In genomic region chrX:13304052-13304451, GRCh38 we compare ENCODE assay signal across 27 cellular contexts. TPM values are rescaled to one million over a fixed set of nuclear protein-coding genes. Genes with fewer than 3 reads are reported as not detected.
DNase-seq lines count a peak whose midpoint lies in the region; ATAC-seq and TF ChIP-seq lines count a peak whose summit lies in the region.
"Had no signal": no experiment of that assay in that cellular context is flagged by ENCODE, and none has a peak within 500 bp of the region (broad histone marks: within the 10 kb centered on the region; RNA-seq: fewer than 3 reads in every experiment).

No MANE protein-coding gene starts in this region.

- peaks cover 8% of the 10 kb centered on the region for H3K9me3 Mint-ChIP-seq in MCF 10A (ENCODE audit: unreplicated experiment)

- intact Hi-C loops in mammary epithelial cell (cut with micrococcal nuclease): no loop called here
- intact Hi-C loops in MCF 10A (cut with micrococcal nuclease): no loop called here
- intact Hi-C loops in left lung (cut with DNase I): no loop called here

- H3K27me3 ChIP-seq in mammary epithelial cell (ENCODE audit: insufficient read depth, low read length): no peaks in the 10 kb centered on the region
- H3K27me3 ChIP-seq in WERI-Rb-1 (ENCODE audit: insufficient read depth, low read depth, severe bottlenecking): no peaks in the 10 kb centered on the region
- H3K27me3 ChIP-seq in SJCRH30: no peaks in the 10 kb centered on the region
- no peaks in the 10 kb centered on the region for H3K27me3 ChIP-seq in left lung
- H3K27me3 ChIP-seq in H7 (ENCODE audit: control insufficient read depth, insufficient read depth, low read length): no peaks in the 10 kb centered on the region
- H3K27me3 ChIP-seq: BLaER1, MG63, SJSA1 had no signal

- POLR2A ChIA-PET in MCF 10A (lab: Yijun Ruan, JAX): no interaction called here

- H3K9me3 ChIP-seq in mammary epithelial cell (replicated peaks; ENCODE audit: insufficient read depth, low read length) (no peaks in the 10 kb centered on the region), WERI-Rb-1 (ENCODE audit: severe bottlenecking) (peaks cover 3% of the 10 kb centered on the region), SJCRH30 (replicated peaks) (0 out of 2 replicates have a peak, but pooled peaks cover 8% of the 10 kb centered on the region), left lung (no peaks in the 10 kb centered on the region)
- H3K9me3 ChIP-seq: MG63, SJSA1 had no signal

- no peaks in the 10 kb centered on the region for H3K36me3 Mint-ChIP-seq in MCF 10A (ENCODE audit: insufficient read depth, unreplicated experiment)
- H3K36me3 Mint-ChIP-seq: CD4-positive, CD25-positive, alpha-beta regulatory T cell had no signal

- CTCF ChIA-PET in mammary epithelial cell (lab: Charles Lee; ENCODE audit: low non-redundant PET): no interaction called here
- CTCF ChIA-PET in MCF 10A (lab: Yijun Ruan, JAX): no interaction called here

- no peak overlapping the region for H3K4me3 ChIP-seq in mammary epithelial cell (replicated peaks in 1 of 3; ENCODE audit: insufficient read depth in 1 of 3, low read depth in 2 of 3, low read length in 3 of 3)
- no peak overlapping the region for H3K4me3 ChIP-seq in WERI-Rb-1 (ENCODE audit: low read depth, low read length)
- H3K4me3 ChIP-seq in SJCRH30: no peak overlapping the region
- no peak overlapping the region for H3K4me3 ChIP-seq in left lung
- H3K4me3 ChIP-seq in H7 (ENCODE audit: insufficient read depth, low read depth, low read length): no peak overlapping the region
- H3K4me3 ChIP-seq: BLaER1, K562, MG63, PC-9, SJSA1 had no signal

- no peaks in the 10 kb centered on the region for H4K20me1 ChIP-seq in mammary epithelial cell (ENCODE audit: insufficient read depth, low read length)
- H4K20me1 ChIP-seq: BLaER1 had no signal

- no peaks in the 10 kb centered on the region for H3K79me2 ChIP-seq in mammary epithelial cell (ENCODE audit: insufficient read depth, low read length)

- in situ Hi-C loops in mammary epithelial cell (cut with MboI; ENCODE audit: low sequenced_read_pairs in 2 of 2): no loop called here

- ATAC-seq in HG03039 (IDR thresholded peaks at IDR 0.05; ENCODE audit: unreplicated experiment) (no peak), left lung (no peak)
- ATAC-seq: HCT116, HepG2, Right ventricle myocardium inferior had no signal

- 92% methylated on average over 3 of the region's 3 CpGs for WGBS in mammary epithelial cell (ENCODE audit: low coverage, missing lambda C conversion rate)

- H3K4me1 ChIP-seq in mammary epithelial cell (ENCODE audit: insufficient read depth, low read length): peaks cover 3% of the 10 kb centered on the region
- H3K4me1 ChIP-seq in SJCRH30: no peaks in the 10 kb centered on the region; the same call in 1 of the 2 replicates
- no peaks in the 10 kb centered on the region for H3K4me1 ChIP-seq in left lung
- H3K4me1 ChIP-seq: BLaER1 had no signal

- H3K4me3 Mint-ChIP-seq in MCF 10A (ENCODE audit: unreplicated experiment): no peak overlapping the region
- H3K4me3 Mint-ChIP-seq: CD4-positive, CD25-positive, alpha-beta regulatory T cell had no signal

- H3K4me2 ChIP-seq in mammary epithelial cell (ENCODE audit: insufficient read depth, low read depth, low read length): no peak overlapping the region
- H3K4me2 ChIP-seq: BLaER1, PC-9 had no signal

- BruUV-seq in mammary epithelial cell (replicated peaks; lab: Mats Ljungman, UMichigan) (no TSS peak), MCF 10A (replicated peaks; lab: Mats Ljungman, UMichigan) (no TSS peak)

- H3K27ac ChIP-seq in mammary epithelial cell (ENCODE audit: insufficient read depth, low read depth, low read length): no peak overlapping the region
- peak overlapping the region; percentile 78 for H3K27ac ChIP-seq in WERI-Rb-1
- H3K27ac ChIP-seq in SJCRH30: no peak overlapping the region
- H3K27ac ChIP-seq in left lung: no peak overlapping the region
- H3K27ac ChIP-seq: BLaER1, PC-9, SJSA1 had no signal

- no peak overlapping the region for H3K9ac ChIP-seq in mammary epithelial cell (ENCODE audit: insufficient read depth, low read length)
- H3K9ac ChIP-seq: BLaER1 had no signal

- no peak overlapping the region for H3K27ac Mint-ChIP-seq in MCF 10A (ENCODE audit: low read depth, unreplicated experiment)
- H3K27ac Mint-ChIP-seq: CD4-positive, CD25-positive, alpha-beta regulatory T cell had no signal

- no peaks in the 10 kb centered on the region for H3K4me1 Mint-ChIP-seq in MCF 10A (ENCODE audit: insufficient read depth, unreplicated experiment)

- dilution Hi-C loops in mammary epithelial cell (cut with HindIII; ENCODE audit: low sequenced_read_pairs): no loop called here

- H3K36me3 ChIP-seq in mammary epithelial cell (ENCODE audit: insufficient read depth, low read length) (no peaks in the 10 kb centered on the region), WERI-Rb-1 (no peaks in the 10 kb centered on the region), SJCRH30 (no peaks in the 10 kb centered on the region), left lung (no peaks in the 10 kb centered on the region), H7 (replicated peaks; ENCODE audit: control insufficient read depth, insufficient read depth, low read length) (no peaks in the 10 kb centered on the region)
- H3K36me3 ChIP-seq: BLaER1, MG63, SJSA1 had no signal

- H2AFZ ChIP-seq in mammary epithelial cell (ENCODE audit: low read depth, low read length): peak overlapping the region; percentile 45
- H2AFZ ChIP-seq: PC-9 had no signal

- DNase-seq in mammary epithelial cell (no peak), MCF 10A (ENCODE audit: unreplicated experiment) (no peak), WERI-Rb-1 (no peak), kidney tubule cell (ENCODE audit: low spot score) (peak; percentile 45), SJCRH30 (no peak), left lung (no peak), H7 (no peak)
- DNase-seq: 8988T; CD4-positive, CD25-positive, alpha-beta regulatory T cell; GF-D8; Kasumi-1; NCI-H1105 treated with DMSO at 0.1 percent for 48 hours; NCI-H2029; NCI-H446 treated with DMSO at 0.1 percent for 48 hours; NCI-H526 treated with DMSO at 0.1 percent for 48 hours; PC-9 had no signal

- no peak for TF ChIP-seq CTCF in mammary epithelial cell (conservative IDR thresholded peaks at IDR 0.05 in 1 of 2, IDR thresholded peaks at IDR 0.05 in 1 of 2; ENCODE audit: extremely low read depth in 1 of 2, insufficient read depth in 1 of 2, low read depth in 1 of 2, low read length in 2 of 2)
- TF ChIP-seq CTCF in MCF 10A (IDR thresholded peaks at IDR 0.05; ENCODE audit: unreplicated experiment): no peak
- TF ChIP-seq CTCF in WERI-Rb-1 (IDR thresholded peaks at IDR 0.05; ENCODE audit: low read depth, low read length): no peak
- no peak for TF ChIP-seq CTCF in left lung (IDR thresholded peaks at IDR 0.05)

- peaks cover 34% of the 10 kb centered on the region for H3K27me3 Mint-ChIP-seq in MCF 10A (ENCODE audit: insufficient read depth, unreplicated experiment)
- H3K27me3 Mint-ChIP-seq: CD4-positive, CD25-positive, alpha-beta regulatory T cell had no signal

RNA-seq across cellular contexts. Expression of gene ATXN3L, which starts 15.8 kb away (rescaled TPM):
- total RNA-seq in mammary epithelial cell (not detected), MCF 10A (2022) (not detected in 2 replicates), left lung (not detected)
- not detected for polyA plus RNA-seq in mammary epithelial cell
- polyA minus RNA-seq in mammary epithelial cell: not detected
- not detected in 2 replicates for total RNA-seq in SJCRH30 (2014; rRNA removed; shearing (Covaris generic))
- not detected in 2 replicates for total RNA-seq in H7 (2014; rRNA removed; shearing (Covaris generic))
- total RNA-seq: CD4-positive, CD25-positive, alpha-beta regulatory T cell; H1; HepG2; HT1080; K562; PC-9; Right ventricle myocardium inferior; RPMI7951; SJSA1 had no signal
- polyA plus RNA-seq: CD4-positive, CD25-positive, alpha-beta regulatory T cell; H1; HepG2 had no signal
